Comparison of ENCODE assay signal across 17 cellular contexts in the genomic region with DNA sequence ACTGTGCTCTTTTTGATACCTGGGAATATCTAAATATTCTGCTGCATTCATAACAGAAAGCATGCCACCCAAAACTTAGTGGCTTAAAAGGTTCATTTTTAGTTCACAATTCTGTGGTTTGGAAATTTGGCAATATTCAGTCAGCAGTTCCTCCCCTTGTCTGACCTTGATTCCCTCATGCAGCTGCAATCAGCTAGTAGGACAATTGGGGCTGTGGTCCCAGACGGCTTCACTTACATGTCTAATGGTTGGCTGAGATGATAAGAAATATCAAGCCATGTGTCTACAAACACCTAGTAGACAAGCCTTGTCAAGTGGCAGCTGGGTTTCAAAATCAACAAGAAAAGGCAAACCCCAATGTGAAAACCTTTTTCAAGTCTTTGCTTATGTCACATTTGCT.
"Had no signal": no experiment of that assay in that cellular context is flagged by ENCODE, and none has a peak within 500 bp of the region (broad histone marks: within the 10 kb centered on the region; RNA-seq: fewer than 3 reads in every experiment).

No MANE protein-coding gene starts in this region.

- DNase-seq: activated CD4-positive, alpha-beta T cell treated with anti-CD3 and anti-CD28 coated beads, Interleukin-2, amount 10 ng/mL, durations not matched to agents 7 days and 5 days; activated CD8-positive, alpha-beta memory T cell treated with anti-CD3 and anti-CD28 coated beads, Interleukin-2, amount 50 U/mL, for 48 hours; activated gamma-delta T cell; activated T-cell treated with anti-CD3 and anti-CD28 coated beads, Interleukin-2, amount 50 U/mL, for 72 hours; caudate nucleus; left colon; lower lobe of right lung; ovary; stimulated activated naive CD8-positive, alpha-beta T cell treated with anti-CD3 and anti-CD28 coated beads, Interleukin-15, Interleukin-2, amounts not matched to agents 100 U/mL and 50 U/mL, for 24 hours; upper lobe of left lung had no signal

- FAIRE-seq: colon, islet of Langerhans had no signal

- H3K36me3 ChIP-seq: lower lobe of right lung, ovary, suprapubic skin, upper lobe of left lung had no signal

- H3K4me3 Mint-ChIP-seq: activated CD4-positive, alpha-beta T cell treated with anti-CD3 and anti-CD28 coated beads, Interleukin-2, amount 10 ng/mL, durations not matched to agents 7 days and 5 days; activated T-cell treated with anti-CD3 and anti-CD28 coated beads, Interleukin-2, amount 50 U/mL, for 72 hours; mesothelial cell of epicardium; neural crest cell had no signal

- H3K9me3 ChIP-seq: lower lobe of right lung, ovary, suprapubic skin, upper lobe of left lung had no signal

- H3K4me1 Mint-ChIP-seq: activated CD4-positive, alpha-beta T cell treated with anti-CD3 and anti-CD28 coated beads, Interleukin-2, amount 10 ng/mL, durations not matched to agents 7 days and 5 days had no signal

- H3K27ac Mint-ChIP-seq: activated CD4-positive, alpha-beta T cell treated with anti-CD3 and anti-CD28 coated beads, Interleukin-2, amount 10 ng/mL, durations not matched to agents 7 days and 5 days; activated naive CD4-positive, alpha-beta T cell treated with anti-CD3 and anti-CD28 coated beads, Interleukin-2, amount 50 U/mL, for 72 hours; activated T-cell treated with anti-CD3 and anti-CD28 coated beads, Interleukin-2, amount 50 U/mL, for 72 hours; mesothelial cell of epicardium had no signal

- ATAC-seq: activated naive CD4-positive, alpha-beta T cell treated with anti-CD3 and anti-CD28 coated beads, Interleukin-2, amount 50 U/mL, for 72 hours; activated T-cell treated with anti-CD3 and anti-CD28 coated beads, Interleukin-2, amount 50 U/mL, for 72 hours; left colon; lower lobe of right lung; sciatic nerve; stimulated activated naive CD8-positive, alpha-beta T cell treated with anti-CD3 and anti-CD28 coated beads, Interleukin-15, Interleukin-2, amounts not matched to agents 100 U/mL and 50 U/mL, for 24 hours had no signal

- H3K36me3 Mint-ChIP-seq: activated naive CD4-positive, alpha-beta T cell treated with anti-CD3 and anti-CD28 coated beads, Interleukin-2, amount 50 U/mL, for 72 hours; mesothelial cell of epicardium had no signal

- H3K27ac ChIP-seq: lower lobe of right lung, ovary, suprapubic skin, upper lobe of left lung had no signal

- H3K4me3 ChIP-seq: lower lobe of right lung, ovary, suprapubic skin, upper lobe of left lung had no signal

- H3K9me3 Mint-ChIP-seq: activated CD4-positive, alpha-beta T cell treated with anti-CD3 and anti-CD28 coated beads, Interleukin-2, amount 10 ng/mL, durations not matched to agents 7 days and 5 days; activated naive CD4-positive, alpha-beta T cell treated with anti-CD3 and anti-CD28 coated beads, Interleukin-2, amount 50 U/mL, for 72 hours; activated T-cell treated with anti-CD3 and anti-CD28 coated beads, Interleukin-2, amount 50 U/mL, for 72 hours; mesothelial cell of epicardium; neural crest cell had no signal

- H3K4me1 ChIP-seq: lower lobe of right lung, suprapubic skin had no signal

- H3K27me3 ChIP-seq: ovary, upper lobe of left lung had no signal
